ENCODE assay signal across 9 cellular contexts in genomic region chr15:41895491-41895890, GRCh38. TPM values are rescaled to one million over a fixed set of nuclear protein-coding genes. Genes with fewer than 3 reads are reported as not detected.
A peak's percentile ranks its signal among the peaks of the same experiment; 100 is the strongest.
DNase-seq lines count a peak whose midpoint lies in the region; ATAC-seq and TF ChIP-seq lines count a peak whose summit lies in the region.
"Had no signal": no experiment of that assay in that cellular context is flagged by ENCODE, and none has a peak within 500 bp of the region (broad histone marks: within the 10 kb centered on the region; RNA-seq: fewer than 3 reads in every experiment).

No MANE protein-coding gene starts in this region.

- H3K9me3 Mint-ChIP-seq in IgD-negative memory B cell (no peaks in the 10 kb centered on the region), brain (no peaks in the 10 kb centered on the region)
- no peaks in the 10 kb centered on the region for H3K9me3 Mint-ChIP-seq in natural killer cell treated with Interleukin-12 subunit alpha and Interleukin-12 subunit beta and Interleukin-15 and Interleukin-18, amount 100 ng/mL, for 72 hours

- H3K4me3 ChIP-seq in A673 (ENCODE audit: low read depth, low read length, poor library complexity, severe bottlenecking) (no peak overlapping the region), lower leg skin (ENCODE audit: low read depth, poor library complexity, severe bottlenecking) (no peak overlapping the region)
- H3K4me3 ChIP-seq: PC-9 had no signal

- H3K27me3 Mint-ChIP-seq in IgD-negative memory B cell, result no peaks in the 10 kb centered on the region
- no peaks in the 10 kb centered on the region for H3K27me3 Mint-ChIP-seq in brain
- H3K27me3 Mint-ChIP-seq in natural killer cell treated with Interleukin-12 subunit alpha and Interleukin-12 subunit beta and Interleukin-15 and Interleukin-18, amount 100 ng/mL, for 72 hours, result no peaks in the 10 kb centered on the region

- peak overlapping the region; percentile 63 to 89 (median 76) for H3K4me3 Mint-ChIP-seq in IgD-negative memory B cell
- no peak overlapping the region for H3K4me3 Mint-ChIP-seq in brain
- peak overlapping the region; percentile 86 for H3K4me3 Mint-ChIP-seq in natural killer cell treated with Interleukin-12 subunit alpha and Interleukin-12 subunit beta and Interleukin-15 and Interleukin-18, amount 100 ng/mL, for 72 hours

- H3K27ac ChIP-seq in A673 (ENCODE audit: low read depth, low read length, poor library complexity, severe bottlenecking), result peak overlapping the region; percentile 63
- H3K27ac ChIP-seq: PC-9 had no signal

- no peak for ATAC-seq in natural killer cell treated with Interleukin-12 subunit alpha and Interleukin-12 subunit beta and Interleukin-15 and Interleukin-18, amount 100 ng/mL, for 72 hours
- no peak for ATAC-seq in HG02798 (IDR thresholded peaks at IDR 0.05; ENCODE audit: poor library complexity, unreplicated experiment)

- H3K4me1 Mint-ChIP-seq in IgD-negative memory B cell (peaks cover 12 to 23% (median 22%) of the 10 kb centered on the region in 3 donors), brain (peaks cover 33% of the 10 kb centered on the region)
- H3K4me1 Mint-ChIP-seq in natural killer cell treated with Interleukin-12 subunit alpha and Interleukin-12 subunit beta and Interleukin-15 and Interleukin-18, amount 100 ng/mL, for 72 hours (ENCODE audit: low read depth in 2 of 2), result peaks cover 11 to 17% of the 10 kb centered on the region in 2 donors

- BruUV-seq in A673 (replicated peaks; lab: Mats Ljungman, UMichigan), result no TSS peak

- WGBS in lower leg skin, 2 donors, result 88 to 95% methylated on average over 11 of the region's 11 CpGs

- peaks cover 4% of the 10 kb centered on the region for H3K4me1 ChIP-seq in A673 (ENCODE audit: insufficient read depth, low read length, poor library complexity, severe bottlenecking)

- no peaks in the 10 kb centered on the region for H3K9me3 ChIP-seq in A673 (ENCODE audit: low read depth, low read length, poor library complexity, severe bottlenecking)

- H3K27me3 ChIP-seq in A673 (replicated peaks; ENCODE audit: insufficient read depth, low read depth, low read length, poor library complexity), result no peaks in the 10 kb centered on the region

- CTCF ChIA-PET in A673 (lab: Charles Lee), result interaction anchor here (0.6 to 1.4 kb wide), 3 partner anchors 9 to 457 kb away, joined by 3 to 4 read pairs (median 3); no protein-coding TSS in a partner anchor

- no peaks in the 10 kb centered on the region for H3K36me3 Mint-ChIP-seq in IgD-negative memory B cell
- H3K36me3 Mint-ChIP-seq in brain, result no peaks in the 10 kb centered on the region
- H3K36me3 Mint-ChIP-seq in natural killer cell treated with Interleukin-12 subunit alpha and Interleukin-12 subunit beta and Interleukin-15 and Interleukin-18, amount 100 ng/mL, for 72 hours, result no peaks in the 10 kb centered on the region

- intact Hi-C loops in A673 (cut with micrococcal nuclease; ENCODE audit: unreplicated experiment) (no loop called here), lower leg skin (cut with DNase I; ENCODE audit: low total_unique reads) (no loop called here)

- H3K27ac Mint-ChIP-seq in IgD-negative memory B cell (peak overlapping the region; percentile 96 to 98 (median 97)), brain (peak overlapping the region in 4 of 5 experiments; percentile 25 to 87 (median 54))
- peak overlapping the region; percentile 76 to 86 for H3K27ac Mint-ChIP-seq in natural killer cell treated with Interleukin-12 subunit alpha and Interleukin-12 subunit beta and Interleukin-15 and Interleukin-18, amount 100 ng/mL, for 72 hours

- TF ChIP-seq POLR2A in lower leg skin (IDR thresholded peaks at IDR 0.05), result no peak

- TF ChIP-seq CTCF in A673 (conservative IDR thresholded peaks at IDR 0.05; ENCODE audit: low read depth, low read length) (no peak), brain (conservative IDR thresholded peaks at IDR 0.05) (no peak), lower leg skin (IDR thresholded peaks at IDR 0.05) (no peak)

- POLR2A ChIA-PET in A673 (lab: Charles Lee; ENCODE audit: low non-redundant PET), result interaction anchor here (0.6 kb wide), 1 partner anchor 75 kb away, joined by 3 read pairs; no protein-coding TSS in a partner anchor

- no peaks in the 10 kb centered on the region for H3K36me3 ChIP-seq in A673 (ENCODE audit: insufficient read depth, low read length, poor library complexity, severe bottlenecking)

- DNase-seq in A673 (ENCODE audit: low spot score), result no peak
- DNase-seq in natural killer cell treated with Interleukin-12 subunit alpha and Interleukin-12 subunit beta and Interleukin-15 and Interleukin-18, amount 100 ng/mL, for 72 hours (ENCODE audit: low spot score), result no peak
- DNase-seq in D341Med (ENCODE audit: low spot score), result no peak
- no peak for DNase-seq in ureter (ENCODE audit: low spot score)
- DNase-seq in lower leg skin (ENCODE audit: low spot score in 2 of 2), result no peak

RNA-seq across cellular contexts. Expression of gene SPTBN5, which starts 1.6 kb away (rescaled TPM):
- 2.4 and 3.2 TPM in 2 replicates for total RNA-seq in A673 (2021)
- not detected for polyA plus RNA-seq in IgD-negative memory B cell
- 0.12 TPM for polyA plus RNA-seq in brain (ENCODE audit: insufficient read depth, low read depth, low replicate concordance)
- 1 to 10 TPM; 1.1 to 2.4 TPM for total RNA-seq in natural killer cell treated with Interleukin-12 subunit alpha and Interleukin-12 subunit beta and Interleukin-15 and Interleukin-18, amount 100 ng/mL, for 72 hours
- 11.9 TPM for total RNA-seq in ureter
- 1 to 10 TPM; 1.3 to 3.3 (median 2.0) TPM for total RNA-seq in lower leg skin

RNA-seq across cellular contexts. Expression of gene PLA2G4B, which starts 56.8 kb away (rescaled TPM):
- total RNA-seq in A673 (2021), result 7.4 and 12.0 TPM in 2 replicates
- 1.3 TPM for polyA plus RNA-seq in IgD-negative memory B cell
- polyA plus RNA-seq in brain (ENCODE audit: insufficient read depth, low read depth, low replicate concordance), result 1.2 TPM
- 10 to 100 TPM in 1 of 2 donors, 1 to 10 TPM in 1; 4.7 to 13.4 TPM for total RNA-seq in natural killer cell treated with Interleukin-12 subunit alpha and Interleukin-12 subunit beta and Interleukin-15 and Interleukin-18, amount 100 ng/mL, for 72 hours
- total RNA-seq in ureter, result 30.0 TPM
- total RNA-seq in lower leg skin, result 10 to 100 TPM; 62.0 to 90.3 (median 86.5) TPM

Comparison
In these comparisons a context has a peak if more than half of its experiments do, and no peak if none do; other contexts are left out.
1. H3K4me3 Mint-ChIP-seq: peak in IgD-negative memory B cell (4 of 4) and natural killer cell treated with Interleukin-12 subunit alpha and Interleukin-12 subunit beta and Interleukin-15 and Interleukin-18, amount 100 ng/mL, for 72 hours (single experiment); none in brain (0 of 5).
2. Peak in every context shown above with its lines, with median percentiles within 50 percentile points of each other: H3K27ac Mint-ChIP-seq.